Comparison of ENCODE assay signal across 18 cellular contexts in the genomic region with DNA sequence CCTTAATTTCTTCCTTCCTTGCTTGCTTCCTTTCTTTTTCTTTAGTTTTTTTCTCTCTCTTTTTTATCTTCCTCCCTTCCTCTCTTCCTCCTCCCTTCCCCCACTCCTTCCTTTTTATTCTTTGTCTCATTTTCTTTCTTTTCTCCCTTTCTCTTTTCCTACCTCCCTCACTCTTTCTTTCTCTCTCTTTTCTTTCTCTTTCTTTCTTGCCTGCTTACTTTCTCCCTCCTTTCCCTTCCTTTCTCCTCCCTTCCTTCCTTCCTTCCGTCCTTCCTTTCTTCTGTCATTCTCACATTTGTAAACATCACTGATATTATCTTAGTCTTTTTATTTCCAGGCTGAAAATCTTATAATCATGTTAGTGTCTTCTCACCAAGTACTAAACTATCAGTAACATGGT. TPM values are rescaled to one million over a fixed set of nuclear protein-coding genes. Genes with fewer than 3 reads are reported as not detected.
DNase-seq lines count a peak whose midpoint lies in the region; ATAC-seq and TF ChIP-seq lines count a peak whose summit lies in the region.
"Had no signal": no experiment of that assay in that cellular context is flagged by ENCODE, and none has a peak within 500 bp of the region (broad histone marks: within the 10 kb centered on the region; RNA-seq: fewer than 3 reads in every experiment).

No MANE protein-coding gene starts in this region.

- no peaks in the 10 kb centered on the region for H3K4me1 ChIP-seq in Caco-2
- H3K4me1 ChIP-seq: BE2C, BLaER1 had no signal

- no peaks in the 10 kb centered on the region for H3K27me3 ChIP-seq in Caco-2 (replicated peaks; ENCODE audit: control insufficient read depth, insufficient read depth, low read length)
- H3K27me3 ChIP-seq: BE2C, BLaER1 had no signal

- H3K4me1 Mint-ChIP-seq in WTC11 (peaks cover 10% of the 10 kb centered on the region), Caco-2 (ENCODE audit: low read depth, unreplicated experiment) (no peaks in the 10 kb centered on the region)
- H3K4me1 Mint-ChIP-seq: CD14-positive monocyte; CD4-positive, alpha-beta memory T cell; CD4-positive, CD25-positive, alpha-beta regulatory T cell; CD8-positive, alpha-beta memory T cell had no signal

- POLR2A ChIA-PET in HEK293T (lab: Yijun Ruan, JAX) (no interaction called here), WTC11 (lab: Charles Lee) (no interaction called here), Caco-2 (lab: Charles Lee) (no interaction called here)

- H3K27ac Mint-ChIP-seq in WTC11 (no peak overlapping the region), Caco-2 (ENCODE audit: unreplicated experiment) (no peak overlapping the region)
- H3K27ac Mint-ChIP-seq: CD14-positive monocyte; CD4-positive, alpha-beta memory T cell; CD4-positive, CD25-positive, alpha-beta regulatory T cell; CD8-positive, alpha-beta memory T cell had no signal

- CTCF ChIA-PET in HEK293T (lab: Yijun Ruan, JAX) (no interaction called here), WTC11 (lab: Charles Lee) (no interaction called here), Caco-2 (lab: Charles Lee) (interaction anchor here (0.6 kb wide), 1 partner anchor 114 kb away, joined by 3 read pairs; no protein-coding TSS in a partner anchor)

- ATAC-seq in WTC11 = no peak
- ATAC-seq in HG03175 (IDR thresholded peaks at IDR 0.05; ENCODE audit: unreplicated experiment) = no peak
- ATAC-seq in HG02678 (IDR thresholded peaks at IDR 0.05; ENCODE audit: unreplicated experiment) = no peak

- H3K36me3 Mint-ChIP-seq in WTC11 (no peaks in the 10 kb centered on the region), Caco-2 (ENCODE audit: insufficient read depth, unreplicated experiment) (no peaks in the 10 kb centered on the region)
- H3K36me3 Mint-ChIP-seq: CD14-positive monocyte; CD4-positive, alpha-beta memory T cell; CD4-positive, CD25-positive, alpha-beta regulatory T cell; CD8-positive, alpha-beta memory T cell had no signal

- TF ChIP-seq CTCF in WTC11 (IDR thresholded peaks at IDR 0.05) (no peak), Caco-2 (IDR thresholded peaks at IDR 0.05; ENCODE audit: insufficient read depth in 1 of 2, low read depth in 1 of 2, low read length in 1 of 2, severe bottlenecking in 1 of 2, unreplicated experiment in 1 of 2) (no peak)

- no TSS peak for BruUV-seq in Caco-2 (replicated peaks; lab: Mats Ljungman, UMichigan)

- H3K4me3 Mint-ChIP-seq in WTC11 = no peak overlapping the region
- no peak overlapping the region for H3K4me3 Mint-ChIP-seq in Caco-2 (ENCODE audit: unreplicated experiment)
- H3K4me3 Mint-ChIP-seq: CD14-positive monocyte; CD4-positive, alpha-beta memory T cell; CD4-positive, CD25-positive, alpha-beta regulatory T cell; CD8-positive, alpha-beta memory T cell had no signal

- no peak overlapping the region for H3K4me3 ChIP-seq in Caco-2 (ENCODE audit: low read depth, low read length)
- H3K4me3 ChIP-seq: BLaER1 had no signal

- H3K27me3 Mint-ChIP-seq in WTC11 (ENCODE audit: low read depth) = no peaks in the 10 kb centered on the region
- peaks cover 3% of the 10 kb centered on the region for H3K27me3 Mint-ChIP-seq in Caco-2 (ENCODE audit: insufficient read depth, unreplicated experiment)
- H3K27me3 Mint-ChIP-seq: CD4-positive, alpha-beta memory T cell; CD4-positive, CD25-positive, alpha-beta regulatory T cell; CD8-positive, alpha-beta memory T cell had no signal

- H3K36me3 ChIP-seq in Caco-2 (ENCODE audit: control insufficient read depth, insufficient read depth, low read length) = no peaks in the 10 kb centered on the region
- H3K36me3 ChIP-seq: BE2C, BLaER1 had no signal

- no peaks in the 10 kb centered on the region for H3K9me3 ChIP-seq in Caco-2
- H3K9me3 ChIP-seq: BE2C, BLaER1 had no signal

- intact Hi-C loops in Caco-2 (cut with micrococcal nuclease; ENCODE audit: unreplicated experiment) = no loop called here

- DNase-seq in HEK293T (ENCODE audit: extremely low spot score) (no peak), WTC11 (ENCODE audit: low spot score) (no peak), Caco-2 (no peak)
- DNase-seq: 8988T; ACHN; BE2C; C1 segment of cervical spinal cord; Calu3; CD4-positive, alpha-beta memory T cell; CD4-positive, CD25-positive, alpha-beta regulatory T cell; CD8-positive, alpha-beta memory T cell; COR-L47; DMS79 treated with DMSO at 0.1 percent for 48 hours; GF-D8 had no signal

- H3K9me3 Mint-ChIP-seq in WTC11 (no peaks in the 10 kb centered on the region), Caco-2 (ENCODE audit: unreplicated experiment) (no peaks in the 10 kb centered on the region)

TF ChIP-seq in HEK293T, 16 proteins besides CTCF, POLR2A, EP300 and RAD21:
- 0 out of 2 replicates have a peak, but pooled peaks have one; percentile 14 for TF ChIP-seq L3MBTL2 (conservative IDR thresholded peaks at IDR 0.05)
- no peak for TF ChIP-seq FOXM1 (IDR thresholded peaks at IDR 0.05; ENCODE audit: borderline replicate concordance)
- no peak for TF ChIP-seq HDGF (IDR thresholded peaks at IDR 0.05; ENCODE audit: borderline replicate concordance)
- TF ChIP-seq ARNT (IDR thresholded peaks at IDR 0.05) = no peak
- no peak for TF ChIP-seq ELF4 (IDR thresholded peaks at IDR 0.05)
- peak; percentile 42; the same call in 1 of the 2 replicates for TF ChIP-seq SUZ12 (IDR thresholded peaks at IDR 0.05)
- no peak for TF ChIP-seq SP1 (IDR thresholded peaks at IDR 0.05)
TF ChIP-seq in HEK293T: peak in this region for 2.

TF ChIP-seq in WTC11, 78 proteins besides CTCF, POLR2A, EP300 and RAD21:
- TF ChIP-seq, protein P1, sequence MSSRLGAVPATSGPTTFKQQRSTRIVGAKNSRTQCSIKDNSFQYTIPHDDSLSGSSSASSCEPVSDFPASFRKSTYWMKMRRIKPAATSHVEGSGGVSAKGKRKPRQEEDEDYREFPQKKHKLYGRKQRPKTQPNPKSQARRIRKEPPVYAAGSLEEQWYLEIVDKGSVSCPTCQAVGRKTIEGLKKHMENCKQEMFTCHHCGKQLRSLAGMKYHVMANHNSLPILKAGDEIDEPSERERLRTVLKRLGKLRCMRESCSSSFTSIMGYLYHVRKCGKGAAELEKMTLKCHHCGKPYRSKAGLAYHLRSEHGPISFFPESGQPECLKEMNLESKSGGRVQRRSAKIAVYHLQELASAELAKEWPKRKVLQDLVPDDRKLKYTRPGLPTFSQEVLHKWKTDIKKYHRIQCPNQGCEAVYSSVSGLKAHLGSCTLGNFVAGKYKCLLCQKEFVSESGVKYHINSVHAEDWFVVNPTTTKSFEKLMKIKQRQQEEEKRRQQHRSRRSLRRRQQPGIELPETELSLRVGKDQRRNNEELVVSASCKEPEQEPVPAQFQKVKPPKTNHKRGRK (CRISPR knock-in tag; IDR thresholded peaks at IDR 0.05; ENCODE audit: borderline replicate concordance) = 0 out of 2 replicates have a peak, but pooled peaks have one; percentile 59
- no peak for TF ChIP-seq ZNF121 (CRISPR knock-in tag; IDR thresholded peaks at IDR 0.05)
- no peak for TF ChIP-seq CREM (CRISPR knock-in tag; IDR thresholded peaks at IDR 0.05)
- TF ChIP-seq, protein P2, sequence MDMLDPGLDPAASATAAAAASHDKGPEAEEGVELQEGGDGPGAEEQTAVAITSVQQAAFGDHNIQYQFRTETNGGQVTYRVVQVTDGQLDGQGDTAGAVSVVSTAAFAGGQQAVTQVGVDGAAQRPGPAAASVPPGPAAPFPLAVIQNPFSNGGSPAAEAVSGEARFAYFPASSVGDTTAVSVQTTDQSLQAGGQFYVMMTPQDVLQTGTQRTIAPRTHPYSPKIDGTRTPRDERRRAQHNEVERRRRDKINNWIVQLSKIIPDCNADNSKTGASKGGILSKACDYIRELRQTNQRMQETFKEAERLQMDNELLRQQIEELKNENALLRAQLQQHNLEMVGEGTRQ (CRISPR knock-in tag; IDR thresholded peaks at IDR 0.05) = no peak

RNA-seq across cellular contexts. Expression of a gene that starts 38.8 kb away (rescaled TPM):
- total RNA-seq in WTC11 (2021) (3.4 to 4.0 TPM (median 3.7 TPM) in 3 replicates), Caco-2 (2022) (not detected in 2 replicates)
- total RNA-seq: Calu3; CD8-positive, alpha-beta memory T cell had no signal
